In the genomic region with DNA sequence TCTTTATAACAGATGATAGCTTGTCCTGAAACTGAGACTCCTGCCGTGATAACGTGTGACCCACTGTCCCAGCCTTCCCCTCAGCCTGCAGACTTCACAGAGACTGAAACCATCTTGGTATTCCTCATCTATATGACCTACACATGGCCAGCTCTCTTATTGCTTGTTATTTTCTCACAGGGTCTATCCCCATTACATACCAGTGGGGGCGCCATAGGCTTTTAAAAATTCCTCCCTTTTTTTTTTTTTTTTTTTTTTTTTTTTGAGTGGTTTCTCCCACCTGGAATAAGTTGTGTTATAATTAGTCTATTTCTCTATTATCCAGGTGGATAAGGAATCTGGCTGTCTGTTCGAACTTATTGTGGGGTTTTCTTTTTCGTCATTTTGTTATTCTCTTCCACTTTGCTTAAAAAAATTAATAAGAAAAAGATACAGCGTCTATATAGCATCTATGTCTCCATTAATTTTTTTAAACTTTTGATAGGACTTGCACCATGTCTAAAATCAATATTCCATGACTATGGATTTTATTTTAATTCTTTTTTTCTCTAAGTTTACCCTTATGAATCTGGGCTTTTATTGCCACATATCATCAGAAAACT, we compare ENCODE assay signal across 9 cellular contexts. TPM values are rescaled to one million over a fixed set of nuclear protein-coding genes. Genes with fewer than 3 reads are reported as not detected.
A peak's percentile ranks its signal among the peaks of the same experiment; 100 is the strongest.
DNase-seq lines count a peak whose midpoint lies in the region; ATAC-seq, FAIRE-seq and TF ChIP-seq lines count a peak whose summit lies in the region.
"Had no signal": no experiment of that assay in that cellular context is flagged by ENCODE, and none has a peak within 500 bp of the region (broad histone marks: within the 10 kb centered on the region; RNA-seq: fewer than 3 reads in every experiment).

No MANE protein-coding gene starts in this region.

- peak; percentile 9 for TF ChIP-seq CTCF in D721Med (IDR thresholded peaks at IDR 0.05; ENCODE audit: insufficient read depth, missing control alignments)
- 0 out of 2 replicates have a peak, but pooled peaks have one; percentile 26 for TF ChIP-seq CTCF in WTC11 (IDR thresholded peaks at IDR 0.05)
- TF ChIP-seq CTCF in right lobe of liver (IDR thresholded peaks at IDR 0.05), result peak; percentile 14 to 54 (median 47)
- TF ChIP-seq CTCF in spleen (IDR thresholded peaks at IDR 0.05 in 8 of 11, conservative IDR thresholded peaks at IDR 0.05 in 3 of 11), result peak in 5 of 11 experiments; percentile 14 to 46 (median 33)

- peak; percentile 70 for ATAC-seq in WTC11
- ATAC-seq in right lobe of liver, result peak; percentile 43 to 60 (median 53)

- H3K36me3 Mint-ChIP-seq in WTC11, result peaks cover 34% of the 10 kb centered on the region

- POLR2A ChIA-PET in WTC11 (lab: Charles Lee), result interaction anchor here (0.6 to 1.0 kb wide), 3 partner anchors 10 to 471 kb away, joined by 3 to 7 read pairs (median 4); a partner anchor contains a TSS

- peaks cover 9% of the 10 kb centered on the region; the same call in 1 of the 2 replicates for H3K4me1 Mint-ChIP-seq in WTC11

- H3K4me3 ChIP-seq in right lobe of liver, result no peak overlapping the region
- H3K4me3 ChIP-seq in spleen, result no peak overlapping the region

- H3K9me3 ChIP-seq in right lobe of liver (no peaks in the 10 kb centered on the region), spleen (peaks cover 0 to 4% (median 0%) of the 10 kb centered on the region in 8 donors)

- DNase-seq in D721Med (ENCODE audit: insufficient read length, low spot score), result no peak
- DNase-seq in HTR-8/SVneo (ENCODE audit: insufficient read length, low spot score), result peak; percentile 13
- no peak for DNase-seq in WTC11 (ENCODE audit: low spot score)
- no peak for DNase-seq in right lobe of liver
- no peak for DNase-seq in amygdala (lab: John Stamatoyannopoulos, UW)
- no peak for DNase-seq in spleen
- no peak for DNase-seq in frontal cortex (ENCODE audit: low spot score in 2 of 2)
- no peak for DNase-seq in NCI-H1092 treated with DMSO at 0.1 percent for 48 hours (lab: John Stamatoyannopoulos, UW)
- DNase-seq: NCI-H69 had no signal

- WGBS in right lobe of liver (ENCODE audit: insufficient coverage, low coverage, low lambda C conversion rate, missing lambda C conversion rate), result 80% methylated on average over 6 of the region's 6 CpGs
- 72 to 93% (median 80%) methylated on average over 6 of the region's 6 CpGs for WGBS in spleen, 5 donors

- FAIRE-seq in D721Med (lab: Jason Lieb, UNC) (no peak), HTR-8/SVneo (lab: Jason Lieb, UNC) (no peak), frontal cortex (lab: Jason Lieb, UNC) (no peak)

- no peak overlapping the region for H3K4me3 Mint-ChIP-seq in WTC11

- H3K27ac ChIP-seq in right lobe of liver (no peak overlapping the region), spleen (no peak overlapping the region)

- CTCF ChIA-PET in WTC11 (lab: Charles Lee), result interaction anchor here (0.6 to 0.7 kb wide), 10 partner anchors 22 to 637 kb away, joined by 3 to 7 read pairs (median 4); no protein-coding TSS in a partner anchor

- peaks cover 11% of the 10 kb centered on the region for H3K9me3 Mint-ChIP-seq in WTC11

- H3K27me3 Mint-ChIP-seq in WTC11 (ENCODE audit: low read depth), result no peaks in the 10 kb centered on the region

- no peak overlapping the region for H3K27ac Mint-ChIP-seq in WTC11

- H3K27me3 ChIP-seq in right lobe of liver, result no peaks in the 10 kb centered on the region
- no peaks in the 10 kb centered on the region for H3K27me3 ChIP-seq in spleen (replicated peaks in 1 of 7)

- TF ChIP-seq POLR2A in right lobe of liver (IDR thresholded peaks at IDR 0.05) (no peak), spleen (IDR thresholded peaks at IDR 0.05) (no peak)

- no peaks in the 10 kb centered on the region for H3K4me1 ChIP-seq in right lobe of liver
- no peaks in the 10 kb centered on the region for H3K4me1 ChIP-seq in spleen

- H3K36me3 ChIP-seq in right lobe of liver, result no peaks in the 10 kb centered on the region
- H3K36me3 ChIP-seq in spleen, result no peaks in the 10 kb centered on the region

- intact Hi-C loops in right lobe of liver (cut with DNase I), result no loop called here
- intact Hi-C loops in spleen (cut with DNase I; ENCODE audit: low total_unique reads), result no loop called here

TF ChIP-seq in WTC11, 78 proteins besides CTCF, POLR2A, EP300 and RAD21:
- TF ChIP-seq TP53 (CRISPR knock-in tag; IDR thresholded peaks at IDR 0.05) (no peak), ATF1 (CRISPR knock-in tag; IDR thresholded peaks at IDR 0.05) (no peak), NR3C1 (CRISPR knock-in tag; conservative IDR thresholded peaks at IDR 0.05; ENCODE audit: low read depth) (no peak), FOXK1 (CRISPR knock-in tag; IDR thresholded peaks at IDR 0.05) (no peak)
- TF ChIP-seq, protein P1, sequence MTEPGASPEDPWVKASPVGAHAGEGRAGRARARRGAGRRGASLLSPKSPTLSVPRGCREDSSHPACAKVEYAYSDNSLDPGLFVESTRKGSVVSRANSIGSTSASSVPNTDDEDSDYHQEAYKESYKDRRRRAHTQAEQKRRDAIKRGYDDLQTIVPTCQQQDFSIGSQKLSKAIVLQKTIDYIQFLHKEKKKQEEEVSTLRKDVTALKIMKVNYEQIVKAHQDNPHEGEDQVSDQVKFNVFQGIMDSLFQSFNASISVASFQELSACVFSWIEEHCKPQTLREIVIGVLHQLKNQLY (CRISPR knock-in tag; IDR thresholded peaks at IDR 0.05), result no peak
- TF ChIP-seq, protein P2, sequence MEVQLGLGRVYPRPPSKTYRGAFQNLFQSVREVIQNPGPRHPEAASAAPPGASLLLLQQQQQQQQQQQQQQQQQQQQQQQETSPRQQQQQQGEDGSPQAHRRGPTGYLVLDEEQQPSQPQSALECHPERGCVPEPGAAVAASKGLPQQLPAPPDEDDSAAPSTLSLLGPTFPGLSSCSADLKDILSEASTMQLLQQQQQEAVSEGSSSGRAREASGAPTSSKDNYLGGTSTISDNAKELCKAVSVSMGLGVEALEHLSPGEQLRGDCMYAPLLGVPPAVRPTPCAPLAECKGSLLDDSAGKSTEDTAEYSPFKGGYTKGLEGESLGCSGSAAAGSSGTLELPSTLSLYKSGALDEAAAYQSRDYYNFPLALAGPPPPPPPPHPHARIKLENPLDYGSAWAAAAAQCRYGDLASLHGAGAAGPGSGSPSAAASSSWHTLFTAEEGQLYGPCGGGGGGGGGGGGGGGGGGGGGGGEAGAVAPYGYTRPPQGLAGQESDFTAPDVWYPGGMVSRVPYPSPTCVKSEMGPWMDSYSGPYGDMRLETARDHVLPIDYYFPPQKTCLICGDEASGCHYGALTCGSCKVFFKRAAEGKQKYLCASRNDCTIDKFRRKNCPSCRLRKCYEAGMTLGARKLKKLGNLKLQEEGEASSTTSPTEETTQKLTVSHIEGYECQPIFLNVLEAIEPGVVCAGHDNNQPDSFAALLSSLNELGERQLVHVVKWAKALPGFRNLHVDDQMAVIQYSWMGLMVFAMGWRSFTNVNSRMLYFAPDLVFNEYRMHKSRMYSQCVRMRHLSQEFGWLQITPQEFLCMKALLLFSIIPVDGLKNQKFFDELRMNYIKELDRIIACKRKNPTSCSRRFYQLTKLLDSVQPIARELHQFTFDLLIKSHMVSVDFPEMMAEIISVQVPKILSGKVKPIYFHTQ (CRISPR knock-in tag; IDR thresholded peaks at IDR 0.05), result no peak

RNA-seq across cellular contexts. Expression of a gene that starts 47.2 kb away (rescaled TPM):
- total RNA-seq in WTC11 (2021), result 47.6 to 53.6 TPM (median 52.8 TPM) in 3 replicates
- 10 to 100 TPM; 17.6 to 27.7 (median 21.3) TPM for total RNA-seq in right lobe of liver
- total RNA-seq in spleen, result under 1 TPM in 5 of 7 donors, not detected in 2; 0.22 to 0.92 (median 0.30) TPM
- under 1 TPM; 0.33 to 0.53 (median 0.38) TPM for polyA plus RNA-seq in spleen
- total RNA-seq in frontal cortex, result 4.1 TPM

RNA-seq across cellular contexts. Expression of a gene that starts 53.2 kb away (rescaled TPM):
- 3.0 to 6.3 TPM (median 6.0 TPM) in 3 replicates for total RNA-seq in WTC11 (2021)
- 10 to 100 TPM; 26.2 to 76.0 (median 34.2) TPM for total RNA-seq in right lobe of liver
- 10 to 100 TPM; 11.8 to 22.0 (median 18.9) TPM for total RNA-seq in spleen
- 1 to 10 TPM; 2.8 to 5.0 (median 4.7) TPM for polyA plus RNA-seq in spleen
- total RNA-seq in frontal cortex, result 9.0 TPM
